ENCODE assay signal across 11 cellular contexts in the genomic region with DNA sequence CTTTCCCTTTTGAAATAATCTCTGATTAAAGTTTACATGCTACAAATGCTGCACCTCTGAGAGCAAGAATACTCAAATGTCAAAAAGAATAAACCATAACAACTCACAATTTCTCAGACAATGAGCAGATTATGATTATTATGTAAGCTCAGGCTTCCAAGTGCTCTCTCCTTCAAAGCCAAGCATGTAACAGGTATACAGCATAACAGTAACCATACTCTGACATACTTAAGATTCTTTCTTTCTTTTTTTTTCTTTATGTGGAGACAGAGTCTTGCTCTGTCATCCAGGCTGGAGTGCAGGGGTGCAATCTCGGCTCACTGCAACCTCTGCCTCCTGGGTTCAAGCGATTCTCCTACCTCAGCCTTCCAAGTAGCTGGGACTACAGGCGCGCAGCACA.
DNase-seq lines count a peak whose midpoint lies in the region; ATAC-seq and TF ChIP-seq lines count a peak whose summit lies in the region.
"Had no signal": no experiment of that assay in that cellular context is flagged by ENCODE, and none has a peak within 500 bp of the region (broad histone marks: within the 10 kb centered on the region; RNA-seq: fewer than 3 reads in every experiment).

No MANE protein-coding gene starts in this region.

- no peaks in the 10 kb centered on the region for H4K20me1 ChIP-seq in fibroblast of lung (ENCODE audit: control insufficient read depth, extremely low read depth, insufficient read depth, low read length)

- H3K4me3 Mint-ChIP-seq in CD4-positive, CD25-positive, alpha-beta regulatory T cell, result no peak overlapping the region
- H3K4me3 Mint-ChIP-seq: activated naive CD8-positive, alpha-beta T cell treated with anti-CD3 and anti-CD28 coated beads, Interleukin-2, amount 10 ng/mL, durations not matched to agents 7 days and 5 days had no signal

- no peaks in the 10 kb centered on the region for H3K27me3 ChIP-seq in CD4-positive, CD25-positive, alpha-beta regulatory T cell (ENCODE audit: control insufficient read depth, insufficient read depth, low read length)
- H3K27me3 ChIP-seq in Panc1 (ENCODE audit: control insufficient read depth, insufficient read depth, low read length), result no peaks in the 10 kb centered on the region
- H3K27me3 ChIP-seq in fibroblast of lung (ENCODE audit: control insufficient read depth, insufficient read depth, low read length), result no peaks in the 10 kb centered on the region

- no peaks in the 10 kb centered on the region for H3K9me3 ChIP-seq in CD4-positive, CD25-positive, alpha-beta regulatory T cell (ENCODE audit: control insufficient read depth in 2 of 2, low read length in 2 of 2)
- H3K9me3 ChIP-seq in Panc1 (ENCODE audit: control insufficient read depth, insufficient read depth, low read depth, low read length) (no peaks in the 10 kb centered on the region), fibroblast of lung (ENCODE audit: control insufficient read depth, insufficient read depth, low read depth, low read length) (no peaks in the 10 kb centered on the region)

- intact Hi-C loops in Panc1 (cut with micrococcal nuclease; ENCODE audit: unreplicated experiment) (no loop called here), left colon (cut with DNase I, micrococcal nuclease) (no loop called here), head of caudate nucleus (cut with DNase I) (no loop called here)

- H3K27ac ChIP-seq in CD4-positive, CD25-positive, alpha-beta regulatory T cell (ENCODE audit: insufficient read depth, low read length, poor library complexity, severe bottlenecking), result peak overlapping the region; percentile 73
- peak overlapping the region; percentile 97 for H3K27ac ChIP-seq in Panc1 (ENCODE audit: low read length)
- H3K27ac ChIP-seq in fibroblast of lung (ENCODE audit: insufficient read depth, low read length), result peak overlapping the region; percentile 91

- H3K4me1 ChIP-seq in CD4-positive, CD25-positive, alpha-beta regulatory T cell (ENCODE audit: control insufficient read depth, insufficient read depth, low read length, poor library complexity, severe bottlenecking), result peaks cover 15% of the 10 kb centered on the region
- peaks cover 28% of the 10 kb centered on the region for H3K4me1 ChIP-seq in Panc1 (ENCODE audit: control insufficient read depth, insufficient read depth, low read length)
- H3K4me1 ChIP-seq in fibroblast of lung (ENCODE audit: control insufficient read depth, extremely low read depth, insufficient read depth, low read length), result peaks cover 4% of the 10 kb centered on the region

- H3K36me3 Mint-ChIP-seq in CD4-positive, CD25-positive, alpha-beta regulatory T cell, result no peaks in the 10 kb centered on the region

- no peak for TF ChIP-seq CTCF in Panc1 (IDR thresholded peaks at IDR 0.05)
- TF ChIP-seq CTCF in fibroblast of lung (conservative IDR thresholded peaks at IDR 0.05 in 1 of 2, IDR thresholded peaks at IDR 0.05 in 1 of 2; ENCODE audit: low read depth in 1 of 2, low read length in 2 of 2), result no peak
- no peak for TF ChIP-seq CTCF in retinal pigment epithelial cell (conservative IDR thresholded peaks at IDR 0.05; ENCODE audit: low read depth, low read length)

- no TSS peak for BruUV-seq in Panc1 (replicated peaks; lab: Mats Ljungman, UMichigan)

- H3K4me1 Mint-ChIP-seq in CD4-positive, CD25-positive, alpha-beta regulatory T cell, result peaks cover 19 to 27% (median 25%) of the 10 kb centered on the region in 4 donors

- no peak overlapping the region for H3K4me3 ChIP-seq in CD4-positive, CD25-positive, alpha-beta regulatory T cell (ENCODE audit: low read depth, low read length)
- no peak overlapping the region for H3K4me3 ChIP-seq in Panc1 (ENCODE audit: low read depth in 2 of 2, low read length in 2 of 2)
- no peak overlapping the region for H3K4me3 ChIP-seq in fibroblast of lung (replicated peaks in 1 of 4; ENCODE audit: control extremely low read depth in 1 of 4, insufficient read depth in 1 of 4, low read depth in 3 of 4, low read length in 4 of 4)
- H3K4me3 ChIP-seq in retinal pigment epithelial cell (ENCODE audit: low read length), result no peak overlapping the region

- no peak for DNase-seq in CD4-positive, CD25-positive, alpha-beta regulatory T cell
- DNase-seq in Panc1 (ENCODE audit: low read depth, low spot score) (no peak), fibroblast of lung (ENCODE audit: low read depth in 2 of 2) (peak in 1 of 2 donors; percentile 31), retinal pigment epithelial cell (ENCODE audit: low read depth) (peak; percentile 15), left colon (no peak), activated gamma-delta T cell treated with Interleukin-2 at 50 U/mL for 16 hours (no peak), head of caudate nucleus (no peak), 8988T (no peak)
- DNase-seq: activated naive CD8-positive, alpha-beta T cell treated with anti-CD3 and anti-CD28 coated beads, Interleukin-2, amount 10 ng/mL, durations not matched to agents 7 days and 5 days; DMS53; NCI-H2081 had no signal

- CTCF ChIA-PET in Panc1 (lab: Charles Lee), result no interaction called here

- peak overlapping the region in 2 of 3 donors; percentile 71 to 88 for H3K27ac Mint-ChIP-seq in CD4-positive, CD25-positive, alpha-beta regulatory T cell

- no peak overlapping the region for H3K4me2 ChIP-seq in fibroblast of lung (ENCODE audit: extremely low read depth, insufficient read depth, low read length)

- POLR2A ChIA-PET in Panc1 (lab: Charles Lee), result no interaction called here

- no peaks in the 10 kb centered on the region for H3K36me3 ChIP-seq in CD4-positive, CD25-positive, alpha-beta regulatory T cell (ENCODE audit: control insufficient read depth, insufficient read depth, low read length)
- H3K36me3 ChIP-seq in Panc1 (ENCODE audit: control insufficient read depth, insufficient read depth, low read length) (no peaks in the 10 kb centered on the region), fibroblast of lung (ENCODE audit: control insufficient read depth, insufficient read depth, low read length) (no peaks in the 10 kb centered on the region)

- H3K9me3 Mint-ChIP-seq in CD4-positive, CD25-positive, alpha-beta regulatory T cell, result peaks cover 0 to under 1% (median 0%) of the 10 kb centered on the region in 7 donors

- ATAC-seq in CD4-positive, CD25-positive, alpha-beta regulatory T cell (ENCODE audit: low read depth in 2 of 2), result no peak
- ATAC-seq in Panc1 (no peak), left colon (no peak)

- no peak overlapping the region for H3K9ac ChIP-seq in fibroblast of lung (ENCODE audit: insufficient read depth, low read length)

- H3K79me2 ChIP-seq in fibroblast of lung (ENCODE audit: control insufficient read depth, insufficient read depth, low read length), result peaks cover 16% of the 10 kb centered on the region

- in situ Hi-C loops in Panc1 (cut with HindIII; ENCODE audit: low pct_unique_long_range_greater_than_20kb, low sequenced_read_pairs), result no loop called here

- no peaks in the 10 kb centered on the region for H3K27me3 Mint-ChIP-seq in CD4-positive, CD25-positive, alpha-beta regulatory T cell
- H3K27me3 Mint-ChIP-seq: activated naive CD8-positive, alpha-beta T cell treated with anti-CD3 and anti-CD28 coated beads, Interleukin-2, amount 10 ng/mL, durations not matched to agents 7 days and 5 days had no signal

- H2AFZ ChIP-seq in fibroblast of lung (ENCODE audit: low read length), result no peak overlapping the region
